9 cellular contexts compared by ENCODE assay signal in genomic region chr19:57406516-57407123, GRCh38. TPM values are rescaled to one million over a fixed set of nuclear protein-coding genes. Genes with fewer than 3 reads are reported as not detected.
DNase-seq lines count a peak whose midpoint lies in the region; ATAC-seq and TF ChIP-seq lines count a peak whose summit lies in the region.
"Had no signal": no experiment of that assay in that cellular context is flagged by ENCODE, and none has a peak within 500 bp of the region (broad histone marks: within the 10 kb centered on the region; RNA-seq: fewer than 3 reads in every experiment).

No MANE protein-coding gene starts in this region.

- H3K27me3 ChIP-seq in RWPE2 (ENCODE audit: insufficient read depth, poor library complexity, severe bottlenecking) (no peaks in the 10 kb centered on the region), gastroesophageal sphincter (no peaks in the 10 kb centered on the region)
- H3K27me3 ChIP-seq: uterus had no signal

- no peak overlapping the region for H3K4me3 Mint-ChIP-seq in progenitor cell of endocrine pancreas (ENCODE audit: low read depth)

- intact Hi-C loops in sciatic nerve (cut with DNase I) = no loop called here

- no peak overlapping the region for H3K27ac Mint-ChIP-seq in progenitor cell of endocrine pancreas

- no peaks in the 10 kb centered on the region for H3K27me3 Mint-ChIP-seq in progenitor cell of endocrine pancreas

- H3K4me1 Mint-ChIP-seq in progenitor cell of endocrine pancreas (ENCODE audit: low read depth) = peaks cover 8% of the 10 kb centered on the region

- no peaks in the 10 kb centered on the region for H3K4me1 ChIP-seq in RWPE2 (ENCODE audit: insufficient read depth, poor library complexity, severe bottlenecking)
- H3K4me1 ChIP-seq in gastroesophageal sphincter = peaks cover 0 to 10% (median under 1%) of the 10 kb centered on the region in 3 donors
- H3K4me1 ChIP-seq: uterus had no signal

- no peak for TF ChIP-seq POLR2A in gastroesophageal sphincter (IDR thresholded peaks at IDR 0.05)

- H3K9me3 ChIP-seq in RWPE2 (ENCODE audit: severe bottlenecking) (no peaks in the 10 kb centered on the region), gastroesophageal sphincter (peaks cover 0 to 28% (median 0%) of the 10 kb centered on the region in 3 donors)

- ATAC-seq in RWPE2 (ENCODE audit: low read depth) (peak; percentile 60), gastroesophageal sphincter (no peak), GM18868 (IDR thresholded peaks at IDR 0.05; ENCODE audit: unreplicated experiment) (no peak), sciatic nerve (no peak)

- peaks cover 6% of the 10 kb centered on the region for H3K9me3 Mint-ChIP-seq in progenitor cell of endocrine pancreas (ENCODE audit: low read depth)

- no peaks in the 10 kb centered on the region for H3K36me3 ChIP-seq in RWPE2 (ENCODE audit: low read depth)
- H3K36me3 ChIP-seq in gastroesophageal sphincter = peaks cover 0 to 24% of the 10 kb centered on the region in 2 donors
- H3K36me3 ChIP-seq: uterus had no signal

- TF ChIP-seq CTCF in RWPE2 (IDR thresholded peaks at IDR 0.05; ENCODE audit: poor library complexity, severe bottlenecking) (peak; percentile 81), gastroesophageal sphincter (IDR thresholded peaks at IDR 0.05) (peak in 3 of 4 experiments; percentile 29 to 57 (median 41)), progenitor cell of endocrine pancreas (IDR thresholded peaks at IDR 0.05; ENCODE audit: unreplicated experiment) (peak; percentile 82)

- no peak for TF ChIP-seq EP300 in gastroesophageal sphincter (IDR thresholded peaks at IDR 0.05)

- H3K4me3 ChIP-seq in RWPE2 (ENCODE audit: severe bottlenecking) (no peak overlapping the region), gastroesophageal sphincter (no peak overlapping the region)
- H3K4me3 ChIP-seq: uterus had no signal

- H3K36me3 Mint-ChIP-seq in progenitor cell of endocrine pancreas (ENCODE audit: insufficient read depth) = peaks cover 8% of the 10 kb centered on the region

- no peak overlapping the region for H3K27ac ChIP-seq in RWPE2 (ENCODE audit: poor library complexity, severe bottlenecking)
- no peak overlapping the region for H3K27ac ChIP-seq in gastroesophageal sphincter
- H3K27ac ChIP-seq: uterus had no signal

- DNase-seq in D341Med (ENCODE audit: low spot score) (peak; percentile 90), KG1 (lab: John Stamatoyannopoulos, UW) (peak; percentile 76), RWPE2 (ENCODE audit: low spot score) (no peak), progenitor cell of endocrine pancreas (ENCODE audit: low spot score, unreplicated experiment) (peak; percentile 62), sciatic nerve (ENCODE audit: low spot score) (no peak)
- DNase-seq in activated effector memory CD4-positive, alpha-beta T cell treated with anti-CD3 and anti-CD28 coated beads, Interleukin-2, amount 50 U/mL, for 16 hours = peak; percentile 88

- WGBS in gastroesophageal sphincter (ENCODE audit: low coverage in 1 of 2), 2 donors = 4 to 17% methylated on average over 3 to 5 of the region's 8 CpGs

RNA-seq across cellular contexts. Expression of gene ZNF17, which starts 4.3 kb away (rescaled TPM):
- total RNA-seq in gastroesophageal sphincter = 10 to 100 TPM in 3 of 4 donors, 1 to 10 TPM in 1; 9.1 to 21.0 (median 11.9) TPM
- total RNA-seq in progenitor cell of endocrine pancreas = 14.7 and 17.7 TPM in 2 replicates
- total RNA-seq in sciatic nerve = 20.1 TPM

RNA-seq across cellular contexts. Expression of gene ZNF548, which starts 17.0 kb away (rescaled TPM):
- total RNA-seq in gastroesophageal sphincter = 10 to 100 TPM; 17.9 to 36.8 (median 21.8) TPM
- total RNA-seq in progenitor cell of endocrine pancreas = 30.7 and 31.9 TPM in 2 replicates
- 29.3 TPM for total RNA-seq in sciatic nerve

RNA-seq across cellular contexts. Expression of gene ZNF749, which starts 28.5 kb away (rescaled TPM):
- total RNA-seq in gastroesophageal sphincter (10 to 100 TPM in 1 of 4 donors, 1 to 10 TPM in 3; 4.8 to 10.6 (median 6.8) TPM), progenitor cell of endocrine pancreas (25.1 and 32.7 TPM in 2 replicates), sciatic nerve (9.7 TPM)

RNA-seq across cellular contexts. Expression of gene TRAPPC2B, which starts 43.3 kb away (rescaled TPM):
- total RNA-seq in gastroesophageal sphincter (10 to 100 TPM in 3 of 4 donors, 1 to 10 TPM in 1; 9.0 to 17.0 (median 13.2) TPM), progenitor cell of endocrine pancreas (12.9 and 13.9 TPM in 2 replicates), sciatic nerve (6.0 TPM)

RNA-seq across cellular contexts. Expression of gene ZNF547, which starts 43.3 kb away (rescaled TPM):
- total RNA-seq in gastroesophageal sphincter (1 to 10 TPM; 1.0 to 4.8 (median 2.0) TPM), progenitor cell of endocrine pancreas (5.7 and 6.1 TPM in 2 replicates), sciatic nerve (4.0 TPM)

Comparison
In these comparisons a context has a peak if more than half of its experiments do, and no peak if none do; other contexts are left out.
1. DNase-seq: peak in D341Med (single experiment), KG1 (single experiment), activated effector memory CD4-positive, alpha-beta T cell treated with anti-CD3 and anti-CD28 coated beads, Interleukin-2, amount 50 U/mL, for 16 hours (single experiment) and progenitor cell of endocrine pancreas (single experiment); none in RWPE2 (single experiment) and sciatic nerve (single experiment).
2. Peak in every context shown above with its lines, with median percentiles within 50 percentile points of each other: CTCF ChIP-seq.